1 cellular context compared by ENCODE assay signal in the genomic region with DNA sequence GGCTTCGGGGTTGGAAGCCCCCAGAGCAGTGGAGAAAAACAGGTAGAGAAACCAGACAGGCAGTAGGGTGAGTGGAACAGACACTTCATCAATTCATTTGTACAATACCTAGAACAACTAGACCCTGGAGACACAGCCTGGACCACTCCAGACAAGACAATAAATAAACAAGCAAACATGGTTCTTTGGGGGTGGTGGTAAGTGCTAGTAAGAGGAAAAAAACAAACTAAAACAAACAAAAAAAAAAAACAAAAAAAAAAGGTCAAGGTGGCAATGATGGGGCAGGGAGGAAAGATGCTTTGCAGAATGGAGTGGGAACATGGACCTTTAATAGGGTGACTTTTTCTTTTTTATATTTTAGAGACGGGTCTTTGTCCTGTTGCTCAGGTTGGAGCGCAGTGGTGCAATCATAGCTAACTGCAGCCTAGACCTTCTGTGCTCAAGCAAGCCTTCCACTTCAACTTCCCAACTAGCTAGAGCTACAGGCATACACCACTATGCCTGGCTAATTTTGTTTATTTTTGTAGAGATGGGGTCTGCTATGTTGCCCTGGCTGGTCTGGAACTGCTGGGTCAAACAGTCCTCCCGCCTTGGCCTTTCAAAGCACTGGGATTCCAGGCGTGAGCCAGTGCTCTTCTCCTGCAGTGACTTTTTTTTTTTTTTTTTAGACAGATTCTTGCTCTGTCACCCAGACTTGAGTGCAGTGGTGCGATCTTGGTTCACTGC.
TF ChIP-seq lines count a peak whose summit lies in the region.

No MANE protein-coding gene starts in this region.

TF ChIP-seq in GM23338, 12 proteins besides CTCF, POLR2A, EP300 and RAD21 (continued from another document):
- TF ChIP-seq, protein P1, sequence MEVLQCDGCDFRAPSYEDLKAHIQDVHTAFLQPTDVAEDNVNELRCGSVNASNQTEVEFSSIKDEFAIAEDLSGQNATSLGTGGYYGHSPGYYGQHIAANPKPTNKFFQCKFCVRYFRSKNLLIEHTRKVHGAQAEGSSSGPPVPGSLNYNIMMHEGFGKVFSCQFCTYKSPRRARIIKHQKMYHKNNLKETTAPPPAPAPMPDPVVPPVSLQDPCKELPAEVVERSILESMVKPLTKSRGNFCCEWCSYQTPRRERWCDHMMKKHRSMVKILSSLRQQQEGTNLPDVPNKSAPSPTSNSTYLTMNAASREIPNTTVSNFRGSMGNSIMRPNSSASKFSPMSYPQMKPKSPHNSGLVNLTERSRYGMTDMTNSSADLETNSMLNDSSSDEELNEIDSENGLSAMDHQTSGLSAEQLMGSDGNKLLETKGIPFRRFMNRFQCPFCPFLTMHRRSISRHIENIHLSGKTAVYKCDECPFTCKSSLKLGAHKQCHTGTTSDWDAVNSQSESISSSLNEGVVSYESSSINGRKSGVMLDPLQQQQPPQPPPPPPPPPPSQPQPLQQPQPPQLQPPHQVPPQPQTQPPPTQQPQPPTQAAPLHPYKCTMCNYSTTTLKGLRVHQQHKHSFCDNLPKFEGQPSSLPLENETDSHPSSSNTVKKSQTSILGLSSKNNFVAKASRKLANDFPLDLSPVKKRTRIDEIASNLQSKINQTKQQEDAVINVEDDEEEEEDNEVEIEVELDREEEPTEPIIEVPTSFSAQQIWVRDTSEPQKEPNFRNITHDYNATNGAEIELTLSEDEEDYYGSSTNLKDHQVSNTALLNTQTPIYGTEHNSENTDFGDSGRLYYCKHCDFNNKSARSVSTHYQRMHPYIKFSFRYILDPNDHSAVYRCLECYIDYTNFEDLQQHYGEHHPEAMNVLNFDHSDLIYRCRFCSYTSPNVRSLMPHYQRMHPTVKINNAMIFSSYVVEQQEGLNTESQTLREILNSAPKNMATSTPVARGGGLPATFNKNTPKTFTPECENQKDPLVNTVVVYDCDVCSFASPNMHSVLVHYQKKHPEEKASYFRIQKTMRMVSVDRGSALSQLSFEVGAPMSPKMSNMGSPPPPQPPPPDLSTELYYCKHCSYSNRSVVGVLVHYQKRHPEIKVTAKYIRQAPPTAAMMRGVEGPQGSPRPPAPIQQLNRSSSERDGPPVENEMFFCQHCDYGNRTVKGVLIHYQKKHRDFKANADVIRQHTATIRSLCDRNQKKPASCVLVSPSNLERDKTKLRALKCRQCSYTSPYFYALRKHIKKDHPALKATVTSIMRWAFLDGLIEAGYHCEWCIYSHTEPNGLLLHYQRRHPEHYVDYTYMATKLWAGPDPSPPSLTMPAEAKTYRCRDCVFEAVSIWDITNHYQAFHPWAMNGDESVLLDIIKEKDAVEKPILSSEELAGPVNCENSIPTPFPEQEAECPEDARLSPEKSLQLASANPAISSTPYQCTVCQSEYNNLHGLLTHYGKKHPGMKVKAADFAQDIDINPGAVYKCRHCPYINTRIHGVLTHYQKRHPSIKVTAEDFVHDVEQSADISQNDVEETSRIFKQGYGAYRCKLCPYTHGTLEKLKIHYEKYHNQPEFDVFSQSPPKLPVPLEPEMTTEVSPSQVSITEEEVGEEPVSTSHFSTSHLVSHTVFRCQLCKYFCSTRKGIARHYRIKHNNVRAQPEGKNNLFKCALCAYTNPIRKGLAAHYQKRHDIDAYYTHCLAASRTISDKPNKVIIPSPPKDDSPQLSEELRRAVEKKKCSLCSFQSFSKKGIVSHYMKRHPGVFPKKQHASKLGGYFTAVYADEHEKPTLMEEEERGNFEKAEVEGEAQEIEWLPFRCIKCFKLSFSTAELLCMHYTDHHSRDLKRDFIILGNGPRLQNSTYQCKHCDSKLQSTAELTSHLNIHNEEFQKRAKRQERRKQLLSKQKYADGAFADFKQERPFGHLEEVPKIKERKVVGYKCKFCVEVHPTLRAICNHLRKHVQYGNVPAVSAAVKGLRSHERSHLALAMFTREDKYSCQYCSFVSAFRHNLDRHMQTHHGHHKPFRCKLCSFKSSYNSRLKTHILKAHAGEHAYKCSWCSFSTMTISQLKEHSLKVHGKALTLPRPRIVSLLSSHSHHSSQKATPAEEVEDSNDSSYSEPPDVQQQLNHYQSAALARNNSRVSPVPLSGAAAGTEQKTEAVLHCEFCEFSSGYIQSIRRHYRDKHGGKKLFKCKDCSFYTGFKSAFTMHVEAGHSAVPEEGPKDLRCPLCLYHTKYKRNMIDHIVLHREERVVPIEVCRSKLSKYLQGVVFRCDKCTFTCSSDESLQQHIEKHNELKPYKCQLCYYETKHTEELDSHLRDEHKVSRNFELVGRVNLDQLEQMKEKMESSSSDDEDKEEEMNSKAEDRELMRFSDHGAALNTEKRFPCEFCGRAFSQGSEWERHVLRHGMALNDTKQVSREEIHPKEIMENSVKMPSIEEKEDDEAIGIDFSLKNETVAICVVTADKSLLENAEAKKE (CRISPR knock-in tag; IDR thresholded peaks at IDR 0.05) = no peak
- TF ChIP-seq NANOG (IDR thresholded peaks at IDR 0.05; ENCODE audit: borderline replicate concordance) = no peak
- TF ChIP-seq ETS1 (IDR thresholded peaks at IDR 0.05) = no peak
- TF ChIP-seq JUNB (IDR thresholded peaks at IDR 0.05; ENCODE audit: unreplicated experiment) = no peak
- no peak for TF ChIP-seq POLR2AphosphoS5 (IDR thresholded peaks at IDR 0.05; ENCODE audit: low read depth)
- no peak for TF ChIP-seq ZNF114 (CRISPR knock-in tag; IDR thresholded peaks at IDR 0.05)
- no peak for TF ChIP-seq EZH2 (IDR thresholded peaks at IDR 0.05; ENCODE audit: low read depth, unreplicated experiment)
- no peak for TF ChIP-seq ZNF331 (CRISPR knock-in tag; IDR thresholded peaks at IDR 0.05; ENCODE audit: low read depth)
